30 cellular contexts compared by ENCODE assay signal in the genomic region with DNA sequence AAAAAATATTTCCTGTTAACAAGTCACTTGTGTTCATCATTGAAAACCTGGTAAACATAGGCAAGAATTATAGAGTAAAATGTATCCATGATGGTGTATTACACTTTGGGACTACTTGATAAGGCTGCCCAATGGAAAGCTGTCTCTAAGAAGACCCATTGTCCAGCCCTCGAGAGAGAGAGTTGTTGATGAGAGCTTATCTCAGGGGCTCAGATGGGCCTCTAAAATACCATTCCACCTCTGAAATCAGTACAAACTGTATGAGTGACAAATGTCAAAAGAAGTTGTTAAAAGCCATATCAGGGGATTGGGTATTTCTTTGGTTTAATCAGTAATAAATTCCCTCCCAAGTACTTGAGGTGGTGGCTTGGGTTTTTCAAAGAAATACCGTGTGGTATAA.
"Had no signal": no experiment of that assay in that cellular context is flagged by ENCODE, and none has a peak within 500 bp of the region (broad histone marks: within the 10 kb centered on the region; RNA-seq: fewer than 3 reads in every experiment).

No MANE protein-coding gene starts in this region.

- H3K36me3 ChIP-seq: neural progenitor cell, ovary, right lobe of liver, sigmoid colon, suprapubic skin, tibial artery, transverse colon, upper lobe of right lung, uterus had no signal

- H3K9me3 Mint-ChIP-seq: natural killer cell, neural progenitor cell had no signal

- ATAC-seq: natural killer cell; psoas muscle; right cardiac atrium; right lobe of liver; stimulated activated memory B cell treated with anti-CD40 and anti-IgM and Interleukin-4, amounts not matched to agents 10 μg/mL and 1 μg/mL and 100 μg/mL, for 72 hours; stimulated activated naive CD8-positive, alpha-beta T cell treated with anti-CD3 and anti-CD28 coated beads, Interleukin-15, amount 100 ng/mL, for 72 hours; stimulated activated naive CD8-positive, alpha-beta T cell treated with anti-CD3 and anti-CD28 coated beads, Interleukin-15, Interleukin-2, amounts not matched to agents 100 U/mL and 50 U/mL, for 24 hours; upper lobe of right lung had no signal

- H3K27ac Mint-ChIP-seq: natural killer cell; nephron; neural progenitor cell; progenitor cell of endocrine pancreas; stimulated activated memory B cell treated with anti-CD40 and anti-IgM and Interleukin-4, amounts not matched to agents 10 μg/mL and 1 μg/mL and 100 μg/mL, for 72 hours; stimulated activated naive CD8-positive, alpha-beta T cell treated with anti-CD3 and anti-CD28 coated beads, Interleukin-15, amount 100 ng/mL, for 72 hours; type B pancreatic cell had no signal

- H3K36me3 Mint-ChIP-seq: natural killer cell; neural progenitor cell; stimulated activated memory B cell treated with anti-CD40 and anti-IgM and Interleukin-4, amounts not matched to agents 10 μg/mL and 1 μg/mL and 100 μg/mL, for 72 hours; type B pancreatic cell had no signal

- H3K27me3 ChIP-seq: neural progenitor cell, ovary, right lobe of liver, sigmoid colon, suprapubic skin, testis, tibial artery, transverse colon, upper lobe of right lung, uterus had no signal

- H3K9ac ChIP-seq: neural progenitor cell, parathyroid adenoma had no signal

- H3K4me2 ChIP-seq: neural progenitor cell had no signal

- H2AFZ ChIP-seq: neural progenitor cell, parathyroid adenoma had no signal

- H3K79me2 ChIP-seq: parathyroid adenoma had no signal

- DNase-seq: natural killer cell; occipital lobe; ovary; posterior cingulate gyrus; psoas muscle; right cardiac atrium; right lobe of liver; sigmoid colon; small intestine; stimulated activated CD4-positive, alpha-beta T cell treated with anti-CD3 and anti-CD28 coated beads, Interleukin-15, amount 100 ng/mL, for 24 hours; stimulated activated CD4-positive, alpha-beta T cell treated with anti-CD3 and anti-CD28 coated beads, Interleukin-2, amount 100 ng/mL, for 24 hours; stimulated activated CD4-positive, alpha-beta T cell treated with anti-CD3 and anti-CD28 coated beads, Interleukin-2, amount 100 ng/mL, for 48 hours; stimulated activated CD4-positive, alpha-beta T cell treated with anti-CD3 and anti-CD28 coated beads, Interleukin-4, amount 100 ng/mL, for 24 hours; stimulated activated CD8-positive, alpha-beta memory T cell treated with anti-CD3 and anti-CD28 coated beads, Interleukin-4, amount 100 ng/mL, for 48 hours; stimulated activated naive CD4-positive, alpha-beta T cell; stimulated activated naive CD8-positive, alpha-beta T cell treated with anti-CD3 and anti-CD28 coated beads, Interleukin-15, amount 100 ng/mL, for 72 hours; stimulated activated naive CD8-positive, alpha-beta T cell treated with anti-CD3 and anti-CD28 coated beads, Interleukin-15, Interleukin-2, amounts not matched to agents 100 U/mL and 50 U/mL, for 24 hours; substantia nigra; testis; tibial artery; transverse colon; upper lobe of right lung; uterus had no signal

- H3K9me3 ChIP-seq: ovary, psoas muscle, right lobe of liver, sigmoid colon, suprapubic skin, testis, tibial artery, transverse colon, upper lobe of right lung, uterus had no signal

- H3K27ac ChIP-seq: neural progenitor cell, ovary, parathyroid adenoma, psoas muscle, right lobe of liver, sigmoid colon, suprapubic skin, testis, tibial artery, transverse colon, upper lobe of right lung, uterus had no signal

- H3K4me3 ChIP-seq: neural progenitor cell, ovary, psoas muscle, right lobe of liver, sigmoid colon, suprapubic skin, testis, tibial artery, transverse colon, upper lobe of right lung, uterus had no signal

- H3K4me1 ChIP-seq: neural progenitor cell, parathyroid adenoma, psoas muscle, testis, upper lobe of right lung had no signal
